16 cellular contexts compared by ENCODE assay signal in genomic region chr3:144636833-144637232, GRCh38.
DNase-seq lines count a peak whose midpoint lies in the region; ATAC-seq and TF ChIP-seq lines count a peak whose summit lies in the region.
"Had no signal": no experiment of that assay in that cellular context is flagged by ENCODE, and none has a peak within 500 bp of the region (broad histone marks: within the 10 kb centered on the region; RNA-seq: fewer than 3 reads in every experiment).

No MANE protein-coding gene starts in this region.

- H3K4me3 ChIP-seq in LNCaP clone FGC (ENCODE audit: low read depth, low read length): no peak overlapping the region
- H3K4me3 ChIP-seq in epithelial cell of proximal tubule (ENCODE audit: low read depth, low read length): no peak overlapping the region
- H3K4me3 ChIP-seq: upper lobe of left lung had no signal

- 0 out of 2 replicates have a peak, but pooled peaks have one; percentile 7 for TF ChIP-seq CTCF in LNCaP clone FGC (IDR thresholded peaks at IDR 0.05; ENCODE audit: control insufficient read depth, extremely low read depth, insufficient read depth)
- peak; percentile 10 for TF ChIP-seq CTCF in epithelial cell of proximal tubule (conservative IDR thresholded peaks at IDR 0.05; ENCODE audit: low read depth, low read length)

- DNase-seq in NCI-H2227 treated with DMSO at 0.1 percent for 48 hours (lab: John Stamatoyannopoulos, UW): peak; percentile 3
- no peak for DNase-seq in NCI-H2227 (lab: John Stamatoyannopoulos, UW; ENCODE audit: unreplicated experiment)
- no peak for DNase-seq in LNCaP clone FGC (ENCODE audit: low read depth)
- no peak for DNase-seq in epithelial cell of proximal tubule (ENCODE audit: low read depth)
- DNase-seq in renal cortical epithelial cell (ENCODE audit: low read depth): peak; percentile 25
- DNase-seq in NCI-H1436 (lab: John Stamatoyannopoulos, UW): no peak
- DNase-seq: activated B cell treated with CpG ODN at 0.5 μM for 24 hours; activated T-cell treated with anti-CD3 and anti-CD28 coated beads, Interleukin-2, amount 50 U/mL, for 24 hours; COR-L47; foreskin fibroblast; NCI-H1092 treated with DMSO at 0.1 percent for 48 hours; SHP77 treated with DMSO at 0.1 percent for 48 hours; stimulated activated CD8-positive, alpha-beta memory T cell treated with anti-CD3 and anti-CD28 coated beads, Interleukin-4, amount 100 ng/mL, for 48 hours; upper lobe of left lung had no signal

- ATAC-seq in GM19467 (IDR thresholded peaks at IDR 0.05; ENCODE audit: unreplicated experiment): no peak
- no peak for ATAC-seq in activated CD4-positive, CD25-positive, alpha-beta regulatory T cell treated with anti-CD3 and anti-CD28 coated beads, Interleukin-2, amount 50 U/mL, for 24 hours

Comparison
In these comparisons a context has a peak if more than half of its experiments do, and no peak if none do; other contexts are left out.
1. DNase-seq: peak in NCI-H2227 treated with DMSO at 0.1 percent for 48 hours (single experiment) and renal cortical epithelial cell (single experiment); none in NCI-H2227 (single experiment), LNCaP clone FGC (single experiment), epithelial cell of proximal tubule (single experiment) and NCI-H1436 (single experiment).